In genomic region chr11:19347911-19348310, GRCh38 we compare ENCODE assay signal across 18 cellular contexts.
DNase-seq lines count a peak whose midpoint lies in the region; ATAC-seq and TF ChIP-seq lines count a peak whose summit lies in the region.
"Had no signal": no experiment of that assay in that cellular context is flagged by ENCODE, and none has a peak within 500 bp of the region (broad histone marks: within the 10 kb centered on the region; RNA-seq: fewer than 3 reads in every experiment).

No MANE protein-coding gene starts in this region.

- 70 to 84% methylated on average over 7 of the region's 7 CpGs for WGBS in lower leg skin, 2 donors

- intact Hi-C loops in vagina (cut with DNase I) = no loop called here
- intact Hi-C loops in lower leg skin (cut with DNase I; ENCODE audit: low total_unique reads) = no loop called here

- H3K79me2 ChIP-seq in osteoblast (ENCODE audit: insufficient read depth, low read length) = no peaks in the 10 kb centered on the region

- no peak overlapping the region; a peak in 1 of 20 replicates for H3K4me3 ChIP-seq in BLaER1 treated with 17β-estradiol and CSF1 and Interleukin-3, amounts not matched to agents 10 nM and 100 nM
- H3K4me3 ChIP-seq in fibroblast of pulmonary artery (replicated peaks; ENCODE audit: low read depth, low read length) = no peak overlapping the region
- H3K4me3 ChIP-seq in osteoblast (ENCODE audit: insufficient read depth, low read length) = no peak overlapping the region
- no peak overlapping the region for H3K4me3 ChIP-seq in vagina
- H3K4me3 ChIP-seq in lower leg skin (ENCODE audit: low read depth, poor library complexity, severe bottlenecking) = no peak overlapping the region

- H3K27me3 ChIP-seq in BLaER1 treated with 17β-estradiol and CSF1 and Interleukin-3, amounts not matched to agents 10 nM and 100 nM = peaks cover 34 to 56% (median 46%) of the 10 kb centered on the region in 11 experiments
- peaks cover 33% of the 10 kb centered on the region for H3K27me3 ChIP-seq in osteoblast (ENCODE audit: insufficient read depth, low read length)
- no peaks in the 10 kb centered on the region for H3K27me3 ChIP-seq in vagina

- no peaks in the 10 kb centered on the region for H3K36me3 ChIP-seq in BLaER1 treated with 17β-estradiol and CSF1 and Interleukin-3, amounts not matched to agents 10 nM and 100 nM
- H3K36me3 ChIP-seq in osteoblast (ENCODE audit: insufficient read depth, low read length) = no peaks in the 10 kb centered on the region
- H3K36me3 ChIP-seq in vagina = no peaks in the 10 kb centered on the region

- TF ChIP-seq POLR2A in vagina (IDR thresholded peaks at IDR 0.05) (no peak), lower leg skin (IDR thresholded peaks at IDR 0.05) (no peak)

- peak; percentile 33 for DNase-seq in NCI-H69 (lab: John Stamatoyannopoulos, UW)
- DNase-seq in fibroblast of pulmonary artery (ENCODE audit: low read depth) = peak; percentile 49
- DNase-seq in osteoblast (ENCODE audit: insufficient read length, low spot score, missing footprints) = peak; percentile 63
- DNase-seq in vagina (ENCODE audit: extremely low spot score in 2 of 2) = no peak
- no peak for DNase-seq in stimulated activated naive CD8-positive, alpha-beta T cell treated with anti-CD3 and anti-CD28 coated beads, Interleukin-15, Interleukin-2, amounts not matched to agents 100 U/mL and 50 U/mL, for 24 hours
- no peak for DNase-seq in NCI-H2029 treated with DMSO at 0.1 percent for 48 hours (lab: John Stamatoyannopoulos, UW)
- DNase-seq in lower leg skin (ENCODE audit: low spot score in 2 of 2) = no peak
- DNase-seq: Calu3; CD8-positive, alpha-beta T cell; DMS53; HFFc6; KBM-7; NCI-H1417 treated with DMSO at 0.1 percent for 48 hours; NCI-H2029; NCI-H2171; NCI-H446 treated with DMSO at 0.1 percent for 48 hours had no signal

- H3K4me2 ChIP-seq in BLaER1 treated with 17β-estradiol and CSF1 and Interleukin-3, amounts not matched to agents 10 nM and 100 nM = peak overlapping the region in 9 of 11 experiments; percentile 34 to 97 (median 96); a peak in 18 of 22 replicates
- H3K4me2 ChIP-seq in osteoblast (ENCODE audit: insufficient read depth, low read length) = no peak overlapping the region

- H4K20me1 ChIP-seq in BLaER1 treated with 17β-estradiol and CSF1 and Interleukin-3, amounts not matched to agents 10 nM and 100 nM = peaks cover 0 to 21% (median 5%) of the 10 kb centered on the region in 11 experiments; a peak in 9 of 22 replicates
- no peaks in the 10 kb centered on the region for H4K20me1 ChIP-seq in osteoblast (ENCODE audit: insufficient read depth, low read length)

- H3K4me1 ChIP-seq in BLaER1 treated with 17β-estradiol and CSF1 and Interleukin-3, amounts not matched to agents 10 nM and 100 nM = peaks cover 17 to 44% (median 38%) of the 10 kb centered on the region in 10 experiments; a peak in 19 of 20 replicates
- H3K4me1 ChIP-seq in osteoblast (ENCODE audit: insufficient read depth, low read length) (peaks cover 12% of the 10 kb centered on the region), vagina (peaks cover 22% of the 10 kb centered on the region)

- TF ChIP-seq CTCF in fibroblast of pulmonary artery (IDR thresholded peaks at IDR 0.05; ENCODE audit: low read length, missing control alignments) = no peak
- TF ChIP-seq CTCF in osteoblast (IDR thresholded peaks at IDR 0.05; ENCODE audit: extremely low read depth, low read depth, low read length) = no peak
- no peak for TF ChIP-seq CTCF in vagina (IDR thresholded peaks at IDR 0.05)
- TF ChIP-seq CTCF in lower leg skin (IDR thresholded peaks at IDR 0.05) = no peak

- ATAC-seq in stimulated activated naive CD8-positive, alpha-beta T cell treated with anti-CD3 and anti-CD28 coated beads, Interleukin-15, Interleukin-2, amounts not matched to agents 100 U/mL and 50 U/mL, for 24 hours = no peak
- ATAC-seq: CD8-positive, alpha-beta T cell; Right ventricle myocardium inferior had no signal

- no peak overlapping the region for H3K27ac ChIP-seq in BLaER1 treated with 17β-estradiol and CSF1 and Interleukin-3, amounts not matched to agents 10 nM and 100 nM
- H3K27ac ChIP-seq in osteoblast (ENCODE audit: low read depth, low read length) (no peak overlapping the region), vagina (no peak overlapping the region)

- H3K9ac ChIP-seq in BLaER1 treated with 17β-estradiol and CSF1 and Interleukin-3, amounts not matched to agents 10 nM and 100 nM = 0 out of 22 replicates have a peak overlapping the region, but pooled peaks of 2 of the 11 experiments have one; percentile 7 to 26

- no peak overlapping the region for H2AFZ ChIP-seq in osteoblast (ENCODE audit: low read length)

- H3K9me3 ChIP-seq in BLaER1 treated with 17β-estradiol and CSF1 and Interleukin-3, amounts not matched to agents 10 nM and 100 nM (replicated peaks in 1 of 11) = no peaks in the 10 kb centered on the region
- H3K9me3 ChIP-seq in osteoblast (ENCODE audit: low read depth, low read length) (no peaks in the 10 kb centered on the region), vagina (no peaks in the 10 kb centered on the region)

Comparison
In these comparisons a context has a peak if more than half of its experiments do, and no peak if none do; other contexts are left out.
1. DNase-seq: peak in NCI-H69 (single experiment), fibroblast of pulmonary artery (single experiment) and osteoblast (single experiment); none in vagina (0 of 2), stimulated activated naive CD8-positive, alpha-beta T cell treated with anti-CD3 and anti-CD28 coated beads, Interleukin-15, Interleukin-2, amounts not matched to agents 100 U/mL and 50 U/mL, for 24 hours (single experiment), NCI-H2029 treated with DMSO at 0.1 percent for 48 hours (single experiment) and lower leg skin (0 of 2).